10 cellular contexts compared by ENCODE assay signal in genomic region chr2:120347387-120348010, GRCh38. TPM values are rescaled to one million over a fixed set of nuclear protein-coding genes. Genes with fewer than 3 reads are reported as not detected.
DNase-seq lines count a peak whose midpoint lies in the region; ATAC-seq and TF ChIP-seq lines count a peak whose summit lies in the region.
"Had no signal": no experiment of that assay in that cellular context is flagged by ENCODE, and none has a peak within 500 bp of the region (broad histone marks: within the 10 kb centered on the region; RNA-seq: fewer than 3 reads in every experiment).

No MANE protein-coding gene starts in this region.

- intact Hi-C loops in testis (cut with DNase I; ENCODE audit: low total_unique reads), result loop anchor here (5.0 kb wide), 1 partner anchor 335 kb away; no protein-coding TSS in a partner anchor
- intact Hi-C loops in A673 (cut with micrococcal nuclease; ENCODE audit: unreplicated experiment), result loop anchor here (10.0 kb wide), 1 partner anchor 167 kb away; no protein-coding TSS in a partner anchor

- H3K4me1 Mint-ChIP-seq in activated T-cell treated with anti-CD3 and anti-CD28 coated beads, Interleukin-2, amount 50 U/mL, for 72 hours (ENCODE audit: low read depth), result peaks cover 25% of the 10 kb centered on the region
- H3K4me1 Mint-ChIP-seq in T-cell, result peaks cover 19 to 25% (median 20%) of the 10 kb centered on the region in 3 donors
- peaks cover 18 to 19% of the 10 kb centered on the region in 2 donors for H3K4me1 Mint-ChIP-seq in immature natural killer cell

- H3K27ac ChIP-seq in testis (peak overlapping the region in 1 of 2 donors; percentile 72), A673 (ENCODE audit: low read depth, low read length, poor library complexity, severe bottlenecking) (no peak overlapping the region)
- H3K27ac ChIP-seq: SK-N-MC had no signal

- POLR2A ChIA-PET in T-cell (lab: Charles Lee) (interaction anchor here in 1 of 2 donors (0.7 kb wide), 1 partner anchor 203 kb away, joined by 9 read pairs; no protein-coding TSS in a partner anchor), A673 (lab: Charles Lee; ENCODE audit: low non-redundant PET) (no interaction called here)

- CTCF ChIA-PET in T-cell (lab: Charles Lee) (interaction anchor here in 1 of 2 donors (0.5 kb wide), 1 partner anchor 337 kb away, joined by 4 read pairs; no protein-coding TSS in a partner anchor), A673 (lab: Charles Lee) (interaction anchor here (0.7 to 1.3 kb wide), 2 partner anchors 10 to 34 kb away, joined by 3 to 5 read pairs; no protein-coding TSS in a partner anchor)

- H3K36me3 ChIP-seq in testis (ENCODE audit: low read depth, missing control alignments), result no peaks in the 10 kb centered on the region
- no peaks in the 10 kb centered on the region for H3K36me3 ChIP-seq in A673 (ENCODE audit: insufficient read depth, low read length, poor library complexity, severe bottlenecking)

- peaks cover 51% of the 10 kb centered on the region for H3K27me3 Mint-ChIP-seq in activated T-cell treated with anti-CD3 and anti-CD28 coated beads, Interleukin-2, amount 50 U/mL, for 72 hours (ENCODE audit: low read depth)
- H3K27me3 Mint-ChIP-seq in T-cell (peaks cover 32 to 52% of the 10 kb centered on the region in 2 donors), immature natural killer cell (ENCODE audit: low read depth in 3 of 3) (peaks cover 19 to 24% (median 23%) of the 10 kb centered on the region in 3 donors)

- TF ChIP-seq CTCF in testis (IDR thresholded peaks at IDR 0.05) (no peak), A673 (conservative IDR thresholded peaks at IDR 0.05; ENCODE audit: low read depth, low read length) (no peak)

- H3K4me1 ChIP-seq in testis (peaks cover 13% of the 10 kb centered on the region), A673 (ENCODE audit: insufficient read depth, low read length, poor library complexity, severe bottlenecking) (peaks cover 13% of the 10 kb centered on the region)

- ATAC-seq in activated T-cell treated with anti-CD3 and anti-CD28 coated beads, Interleukin-2, amount 50 U/mL, for 72 hours (replicated peaks in 1 of 2), result no peak
- no peak for ATAC-seq in T-cell (replicated peaks in 1 of 4)

- H3K4me3 ChIP-seq in testis (peak overlapping the region; percentile 51 to 67), A673 (ENCODE audit: low read depth, low read length, poor library complexity, severe bottlenecking) (no peak overlapping the region)
- H3K4me3 ChIP-seq: SK-N-MC had no signal

- WGBS in testis, 2 donors, result 8 to 10% methylated on average over 25 to 27 of the region's 27 CpGs

- H3K27me3 ChIP-seq in testis (no peaks in the 10 kb centered on the region), A673 (replicated peaks; ENCODE audit: insufficient read depth, low read depth, low read length, poor library complexity) (peaks cover 57% of the 10 kb centered on the region)

- no peak overlapping the region for H3K27ac Mint-ChIP-seq in activated T-cell treated with anti-CD3 and anti-CD28 coated beads, Interleukin-2, amount 50 U/mL, for 72 hours
- H3K27ac Mint-ChIP-seq in T-cell (no peak overlapping the region), immature natural killer cell (no peak overlapping the region)

- no peak for DNase-seq in activated T-cell treated with anti-CD3 and anti-CD28 coated beads, Interleukin-2, amount 50 U/mL, for 72 hours
- DNase-seq in activated T-cell treated with anti-CD3 and anti-CD28 coated beads for 4 hours (no peak), T-cell (no peak), immature natural killer cell (no peak), testis (peak; percentile 29), ACHN (no peak), A673 (ENCODE audit: low spot score) (no peak)
- no peak for DNase-seq in stimulated activated CD4-positive, alpha-beta T cell treated with anti-CD3 and anti-CD28 coated beads, Interleukin-12 subunit alpha, Interleukin-12 subunit beta, amount 100 ng/mL, for 4 hours
- DNase-seq: stimulated activated CD4-positive, alpha-beta T cell treated with anti-CD3 and anti-CD28 coated beads, Interleukin-2, amount 100 ng/mL, for 48 hours had no signal

- in situ Hi-C loops in ACHN (cut with HindIII; ENCODE audit: low pct_ligation_motif_present, low pct_unique_long_range_greater_than_20kb, low sequenced_read_pairs), result no loop called here

- H3K9me3 ChIP-seq in testis (no peaks in the 10 kb centered on the region), A673 (ENCODE audit: low read depth, low read length, poor library complexity, severe bottlenecking) (no peaks in the 10 kb centered on the region)

- no TSS peak for BruUV-seq in A673 (replicated peaks; lab: Mats Ljungman, UMichigan)

- peaks cover 0 to 3% of the 10 kb centered on the region in 2 donors for H3K36me3 Mint-ChIP-seq in activated T-cell treated with anti-CD3 and anti-CD28 coated beads, Interleukin-2, amount 50 U/mL, for 72 hours (ENCODE audit: insufficient read depth in 2 of 2)
- H3K36me3 Mint-ChIP-seq in T-cell (no peaks in the 10 kb centered on the region), immature natural killer cell (no peaks in the 10 kb centered on the region)

- H3K9me3 Mint-ChIP-seq in activated T-cell treated with anti-CD3 and anti-CD28 coated beads, Interleukin-2, amount 50 U/mL, for 72 hours, result no peaks in the 10 kb centered on the region
- H3K9me3 Mint-ChIP-seq in T-cell (no peaks in the 10 kb centered on the region), immature natural killer cell (no peaks in the 10 kb centered on the region)

- peak overlapping the region; percentile 73 to 77 for H3K4me3 Mint-ChIP-seq in activated T-cell treated with anti-CD3 and anti-CD28 coated beads, Interleukin-2, amount 50 U/mL, for 72 hours
- peak overlapping the region; percentile 74 to 91 (median 77) for H3K4me3 Mint-ChIP-seq in T-cell
- peak overlapping the region; percentile 27 to 80 (median 74) for H3K4me3 Mint-ChIP-seq in immature natural killer cell

- TF ChIP-seq POLR2A in testis (IDR thresholded peaks at IDR 0.05), result no peak

RNA-seq across cellular contexts. Expression of gene INHBB, which starts 1.6 kb away (rescaled TPM):
- total RNA-seq in activated T-cell treated with anti-CD3 and anti-CD28 coated beads, Interleukin-2, amount 50 U/mL, for 72 hours, result not detected
- total RNA-seq in T-cell (under 1 TPM in 3 of 5 donors, not detected in 2; 0.09 to 0.19 (median 0.10) TPM), testis (100 to 1,000 TPM in 1 of 2 donors, 10 to 100 TPM in 1; 55.4 to 123 TPM), A673 (2021) (0.09 TPM in 2 replicates)
- polyA plus RNA-seq in immature natural killer cell (not detected), testis (ENCODE audit: insufficient read depth, low read depth, low replicate concordance) (46.1 TPM)

Comparison
In these comparisons a context has a peak if more than half of its experiments do, and no peak if none do; other contexts are left out.
1. RNA of gene INHBB, which starts 1.6 kb away (total RNA-seq): 55.4 to 123 TPM in testis; 0.09 to 0.19 TPM in T-cell, 0.09 TPM in A673 and not detected in activated T-cell treated with anti-CD3 and anti-CD28 coated beads, Interleukin-2, amount 50 U/mL, for 72 hours; every median in the first group is over 10 times any median in the second.
2. Peak in every context shown above with its lines, with median percentiles within 50 percentile points of each other: H3K4me3 Mint-ChIP-seq.